Comparison of ENCODE assay signal across 8 cellular contexts in the genomic region with DNA sequence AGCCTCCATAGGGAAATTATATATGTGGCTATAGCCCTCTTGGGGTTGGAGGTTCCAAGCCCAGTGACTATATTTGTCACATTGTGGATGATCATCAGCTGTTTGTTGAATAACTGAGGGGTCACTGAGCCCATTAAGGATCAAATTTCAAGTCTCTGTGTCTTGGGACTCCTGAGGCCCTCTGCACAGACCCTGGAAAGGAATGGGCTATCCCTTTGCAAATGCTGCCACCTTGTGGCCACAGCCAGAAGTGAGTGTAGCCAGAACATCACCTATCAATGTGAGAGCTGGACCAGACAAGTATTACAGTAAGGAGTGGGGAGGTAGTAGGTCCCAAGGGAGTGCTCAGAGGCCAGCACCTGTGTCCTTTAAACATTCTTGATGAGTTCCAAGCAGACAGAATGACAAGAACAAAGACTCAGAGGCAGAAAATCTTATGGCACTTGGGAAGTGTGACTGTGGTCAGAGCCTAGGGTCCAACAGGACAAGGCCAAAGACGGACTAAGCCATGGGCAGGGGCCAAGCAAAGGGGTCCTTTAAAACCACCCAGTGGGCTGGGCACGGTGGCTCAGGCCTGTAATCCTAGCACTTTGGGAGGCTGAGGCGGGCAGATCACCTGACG. TPM values are rescaled to one million over a fixed set of nuclear protein-coding genes. Genes with fewer than 3 reads are reported as not detected.
A peak's percentile ranks its signal among the peaks of the same experiment; 100 is the strongest.
DNase-seq lines count a peak whose midpoint lies in the region; ATAC-seq, FAIRE-seq and TF ChIP-seq lines count a peak whose summit lies in the region.

No MANE protein-coding gene starts in this region.

- peak; percentile 88 for DNase-seq in GM03348 (ENCODE audit: low spot score)
- peak; percentile 24 for DNase-seq in NCI-H2196 treated with DMSO at 0.1 percent for 48 hours (lab: John Stamatoyannopoulos, UW; ENCODE audit: unreplicated experiment)
- peak; percentile 75 for DNase-seq in activated B cell treated with CpG ODN at 0.5 μM for 24 hours
- peak; percentile 63 for DNase-seq in bronchial epithelial cell (ENCODE audit: low read depth)
- peak; percentile 89 for DNase-seq in kidney
- DNase-seq in stimulated activated CD4-positive, alpha-beta T cell treated with anti-CD3 and anti-CD28 coated beads, Interleukin-2, amount 100 ng/mL, for 4 hours (ENCODE audit: low read depth): peak; percentile 70

- no peak overlapping the region for H3K9ac ChIP-seq in kidney (ENCODE audit: low read length in 2 of 2)

- intact Hi-C loops in activated B cell treated with CpG ODN at 0.5 μM for 24 hours (cut with micrococcal nuclease): loop anchor here (1.0 to 5.0 kb wide), 7 partner anchors 55 to 986 kb away; no protein-coding TSS in a partner anchor
- intact Hi-C loops in kidney (cut with DNase I): no loop called here

- H3K4me3 Mint-ChIP-seq in activated B cell treated with CpG ODN at 0.5 μM for 24 hours: no peak overlapping the region

- ATAC-seq in HG02938 (IDR thresholded peaks at IDR 0.05; ENCODE audit: unreplicated experiment) (peak; percentile 74), activated B cell treated with CpG ODN at 0.5 μM for 24 hours (ENCODE audit: low read depth) (peak; percentile 97), GM21786 (IDR thresholded peaks at IDR 0.05; ENCODE audit: unreplicated experiment) (no peak)

- POLR2A ChIA-PET in activated B cell treated with CpG ODN at 0.5 μM for 24 hours (lab: Charles Lee): interaction anchor here (1.0 kb wide), 1 partner anchor 8 kb away, joined by 3 read pairs; a partner anchor contains a TSS

- H3K9me3 Mint-ChIP-seq in activated B cell treated with CpG ODN at 0.5 μM for 24 hours: no peaks in the 10 kb centered on the region

- no peaks in the 10 kb centered on the region for H3K27me3 ChIP-seq in bronchial epithelial cell (ENCODE audit: control insufficient read depth, insufficient read depth, low read length)

- no peak overlapping the region for H3K4me3 ChIP-seq in bronchial epithelial cell (ENCODE audit: low read depth, low read length)
- no peak overlapping the region for H3K4me3 ChIP-seq in kidney (ENCODE audit: low read length in 2 of 2)

- no peaks in the 10 kb centered on the region for H3K9me3 ChIP-seq in kidney (ENCODE audit: control insufficient read depth in 1 of 2, low read length in 2 of 2)

- H3K36me3 Mint-ChIP-seq in activated B cell treated with CpG ODN at 0.5 μM for 24 hours (ENCODE audit: low read depth): no peaks in the 10 kb centered on the region

- H3K27ac Mint-ChIP-seq in activated B cell treated with CpG ODN at 0.5 μM for 24 hours: no peak overlapping the region

- no peak for FAIRE-seq in bronchial epithelial cell (lab: Jason Lieb, UNC)
- no peak for FAIRE-seq in kidney (lab: Jason Lieb, UNC)

- no peaks in the 10 kb centered on the region for H3K4me1 Mint-ChIP-seq in activated B cell treated with CpG ODN at 0.5 μM for 24 hours

- CTCF ChIA-PET in activated B cell treated with CpG ODN at 0.5 μM for 24 hours (lab: Charles Lee): interaction anchor here (0.6 to 3.0 kb wide), 22 partner anchors 8 to 1129 kb away, joined by 3 to 18 read pairs (median 4); a partner anchor contains a TSS

- peaks cover 9% of the 10 kb centered on the region for H3K27me3 Mint-ChIP-seq in activated B cell treated with CpG ODN at 0.5 μM for 24 hours

- H3K4me1 ChIP-seq in kidney (ENCODE audit: control insufficient read depth in 1 of 2, insufficient read depth in 1 of 2, low read depth in 1 of 2, low read length in 2 of 2): no peaks in the 10 kb centered on the region

- H3K36me3 ChIP-seq in bronchial epithelial cell (ENCODE audit: control insufficient read depth, insufficient read depth, low read length): no peaks in the 10 kb centered on the region
- no peaks in the 10 kb centered on the region for H3K36me3 ChIP-seq in kidney (ENCODE audit: control insufficient read depth in 1 of 2, insufficient read depth in 2 of 2, low read length in 2 of 2)

- TF ChIP-seq CTCF in activated B cell treated with CpG ODN at 0.5 μM for 24 hours (IDR thresholded peaks at IDR 0.05) (peak; percentile 52), bronchial epithelial cell (IDR thresholded peaks at IDR 0.05; ENCODE audit: insufficient read depth, low read length, severe bottlenecking) (peak; percentile 82), kidney (IDR thresholded peaks at IDR 0.05; ENCODE audit: borderline replicate concordance, extremely low read depth, insufficient read depth) (peak; percentile 97)

- H3K27ac ChIP-seq in kidney (ENCODE audit: low read depth in 2 of 2, low read length in 2 of 2): no peak overlapping the region

RNA-seq across cellular contexts. Expression of a gene that starts 8.2 kb away (rescaled TPM):
- total RNA-seq in activated B cell treated with CpG ODN at 0.5 μM for 24 hours (17.5 and 18.9 TPM in 2 replicates), bronchial epithelial cell (45.8 and 49.3 TPM in 2 replicates), kidney (21.9 TPM)
- polyA plus RNA-seq in kidney (ENCODE audit: insufficient read depth, low read depth, low replicate concordance): 73.8 TPM

RNA-seq across cellular contexts. Expression of a gene that starts 14.2 kb away (rescaled TPM):
- total RNA-seq in activated B cell treated with CpG ODN at 0.5 μM for 24 hours (not detected in 2 replicates), bronchial epithelial cell (not detected in 2 replicates), kidney (3.7 TPM)
- polyA plus RNA-seq in kidney (ENCODE audit: insufficient read depth, low read depth, low replicate concordance): 1.7 TPM

RNA-seq across cellular contexts. Expression of a gene that starts 16.6 kb away (rescaled TPM):
- total RNA-seq in activated B cell treated with CpG ODN at 0.5 μM for 24 hours (63.9 and 64.3 TPM in 2 replicates), bronchial epithelial cell (57.1 and 73.4 TPM in 2 replicates), kidney (92.0 TPM)
- 175 TPM for polyA plus RNA-seq in kidney (ENCODE audit: insufficient read depth, low read depth, low replicate concordance)

RNA-seq across cellular contexts. Expression of a gene that starts 25.1 kb away (rescaled TPM):
- not detected in 2 replicates for total RNA-seq in activated B cell treated with CpG ODN at 0.5 μM for 24 hours
- 0.26 TPM in 1 of 2 replicates, not detected in the other for total RNA-seq in bronchial epithelial cell
- total RNA-seq in kidney: not detected
- polyA plus RNA-seq in kidney (ENCODE audit: insufficient read depth, low read depth, low replicate concordance): not detected

RNA-seq across cellular contexts. Expression of a gene that starts 33.9 kb away (rescaled TPM):
- total RNA-seq in activated B cell treated with CpG ODN at 0.5 μM for 24 hours (27.2 TPM in 2 replicates), bronchial epithelial cell (62.5 and 74.8 TPM in 2 replicates), kidney (40.6 TPM)
- 43.3 TPM for polyA plus RNA-seq in kidney (ENCODE audit: insufficient read depth, low read depth, low replicate concordance)

Comparison
In these comparisons a context has a peak if more than half of its experiments do, and no peak if none do; other contexts are left out.
1. DNase-seq: peak in every context shown above with its lines; median percentile 89 in kidney; 88 in GM03348; 75 in activated B cell treated with CpG ODN at 0.5 μM for 24 hours; 70 in stimulated activated CD4-positive, alpha-beta T cell treated with anti-CD3 and anti-CD28 coated beads, Interleukin-2, amount 100 ng/mL, for 4 hours; 63 in bronchial epithelial cell; 24 in NCI-H2196 treated with DMSO at 0.1 percent for 48 hours.